ENCODE assay signal across 1 cellular context in the genomic region with DNA sequence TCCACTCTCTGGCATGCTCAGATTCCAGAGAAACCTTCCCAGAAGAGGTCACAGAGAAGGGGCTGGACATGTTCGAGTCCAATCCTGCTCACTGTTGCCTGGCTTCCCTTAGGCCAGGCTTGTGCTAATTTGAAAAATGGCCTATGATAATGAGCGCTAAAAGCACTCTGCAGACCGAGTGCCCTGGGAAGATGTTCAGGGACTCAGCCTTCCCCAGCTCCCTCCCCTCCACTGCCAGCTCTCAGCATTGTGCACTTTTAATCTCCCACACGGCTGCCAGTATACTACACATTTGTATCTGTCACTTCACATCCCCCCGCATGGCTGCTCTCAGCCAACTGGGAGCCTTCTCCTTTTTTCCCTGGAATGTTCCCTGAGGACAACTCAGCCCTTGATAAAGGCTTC.
TF ChIP-seq lines count a peak whose summit lies in the region.

No MANE protein-coding gene starts in this region.

TF ChIP-seq in H1, 55 proteins besides CTCF, POLR2A, EP300 and RAD21:
- TF ChIP-seq FOSL1 (IDR thresholded peaks at IDR 0.05; ENCODE audit: insufficient read depth, low read depth, low read length) (no peak), EGR1 (IDR thresholded peaks at IDR 0.05; ENCODE audit: borderline replicate concordance, low read depth, low read length) (no peak), CHD7 (IDR thresholded peaks at IDR 0.05; ENCODE audit: insufficient replicate concordance, low read length) (no peak), BACH1 (IDR thresholded peaks at IDR 0.05; ENCODE audit: low read length) (no peak), CTBP2 (IDR thresholded peaks at IDR 0.05; ENCODE audit: borderline replicate concordance, insufficient read depth, insufficient read length, low read length) (no peak), SIRT6 (IDR thresholded peaks at IDR 0.05; ENCODE audit: low read length) (no peak), SRF (IDR thresholded peaks at IDR 0.05; ENCODE audit: low read depth, low read length) (no peak), RBBP5 (IDR thresholded peaks at IDR 0.05; ENCODE audit: borderline replicate concordance, low read depth, low read length) (no peak), CEBPB (IDR thresholded peaks at IDR 0.05; ENCODE audit: low read depth, low read length) (no peak), CBX5 (IDR thresholded peaks at IDR 0.05; ENCODE audit: low read depth, low read length) (no peak), E2F6 (IDR thresholded peaks at IDR 0.05) (no peak), YY1 (IDR thresholded peaks at IDR 0.05; ENCODE audit: low read depth, low read length) (no peak), TBP (IDR thresholded peaks at IDR 0.05; ENCODE audit: low read depth, low read length) (no peak)
